Comparison of ENCODE assay signal across 25 cellular contexts in the genomic region with DNA sequence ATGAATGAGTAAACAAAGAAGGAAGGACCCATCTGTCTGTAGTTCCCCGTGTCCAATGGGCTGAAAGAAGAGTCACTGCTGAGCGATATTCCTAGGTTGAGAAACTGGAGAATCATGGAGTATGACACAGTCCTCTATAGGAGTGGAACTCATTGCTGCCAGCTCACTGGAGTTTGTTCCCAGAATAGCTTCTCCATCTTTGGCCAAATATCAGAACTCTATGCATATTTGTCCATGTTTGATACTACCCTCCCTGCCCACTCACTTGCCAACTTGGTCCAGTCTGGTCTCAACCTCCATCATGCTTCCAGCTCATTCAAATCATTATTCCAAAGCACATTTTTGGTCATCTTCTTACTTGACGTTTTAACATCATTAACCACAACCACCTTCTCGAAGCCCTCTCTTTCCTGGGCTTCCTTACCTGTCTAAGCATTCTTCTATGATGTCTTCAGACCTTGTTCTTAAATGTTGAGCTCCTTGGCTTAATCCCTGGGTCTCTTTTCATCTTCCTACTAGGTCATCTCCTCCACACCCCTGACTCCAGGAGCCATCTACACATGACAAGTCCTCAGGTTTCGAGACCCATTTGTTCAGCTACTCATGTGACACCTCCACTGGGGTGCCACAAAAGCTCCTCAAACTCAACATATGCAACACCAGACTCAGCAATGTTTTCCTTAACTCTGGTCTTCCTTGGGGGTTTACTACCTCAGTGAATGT.
"Had no signal": no experiment of that assay in that cellular context is flagged by ENCODE, and none has a peak within 500 bp of the region (broad histone marks: within the 10 kb centered on the region; RNA-seq: fewer than 3 reads in every experiment).

No MANE protein-coding gene starts in this region.

- H3K4me3 Mint-ChIP-seq: mesothelial cell of epicardium; naive thymus-derived CD4-positive, alpha-beta T cell; natural killer cell treated with Interleukin-12 subunit alpha and Interleukin-12 subunit beta and Interleukin-15 and Interleukin-18, amount 100 ng/mL, for 72 hours; stimulated activated naive B cell treated with anti-CD40 and anti-IgM and Interleukin-4, amounts not matched to agents 10 μg/mL and 1 μg/mL and 100 μg/mL, for 72 hours had no signal

- H3K9me3 Mint-ChIP-seq: mesothelial cell of epicardium; natural killer cell treated with Interleukin-12 subunit alpha and Interleukin-12 subunit beta and Interleukin-15 and Interleukin-18, amount 100 ng/mL, for 72 hours; stimulated activated naive B cell treated with anti-CD40 and anti-IgM and Interleukin-4, amounts not matched to agents 10 μg/mL and 1 μg/mL and 100 μg/mL, for 72 hours had no signal

- H3K36me3 Mint-ChIP-seq: mesothelial cell of epicardium; naive thymus-derived CD4-positive, alpha-beta T cell; natural killer cell treated with Interleukin-12 subunit alpha and Interleukin-12 subunit beta and Interleukin-15 and Interleukin-18, amount 100 ng/mL, for 72 hours; stimulated activated naive B cell treated with anti-CD40 and anti-IgM and Interleukin-4, amounts not matched to agents 10 μg/mL and 1 μg/mL and 100 μg/mL, for 72 hours had no signal

- H3K4me1 ChIP-seq: left ventricle myocardium inferior, parathyroid adenoma, psoas muscle, right atrium auricular region, right lobe of liver, stomach, testis, thyroid gland, transverse colon, upper lobe of right lung had no signal

- H3K4me2 ChIP-seq: hepatocyte, smooth muscle cell had no signal

- H3K79me2 ChIP-seq: hepatocyte, parathyroid adenoma had no signal

- H3K27ac Mint-ChIP-seq: mesothelial cell of epicardium; naive thymus-derived CD4-positive, alpha-beta T cell; natural killer cell treated with Interleukin-12 subunit alpha and Interleukin-12 subunit beta and Interleukin-15 and Interleukin-18, amount 100 ng/mL, for 72 hours; stimulated activated naive B cell treated with anti-CD40 and anti-IgM and Interleukin-4, amounts not matched to agents 10 μg/mL and 1 μg/mL and 100 μg/mL, for 72 hours had no signal

- H3K27me3 Mint-ChIP-seq: stimulated activated naive B cell treated with anti-CD40 and anti-IgM and Interleukin-4, amounts not matched to agents 10 μg/mL and 1 μg/mL and 100 μg/mL, for 72 hours had no signal

- H3K36me3 ChIP-seq: left ventricle myocardium inferior, right atrium auricular region, right lobe of liver, stomach, thyroid gland, transverse colon, upper lobe of right lung had no signal

- H3K9me3 ChIP-seq: left ventricle myocardium inferior, psoas muscle, right atrium auricular region, right lobe of liver, stomach, testis, thyroid gland, transverse colon, upper lobe of right lung had no signal

- H3K4me1 Mint-ChIP-seq: naive thymus-derived CD4-positive, alpha-beta T cell; stimulated activated naive B cell treated with anti-CD40 and anti-IgM and Interleukin-4, amounts not matched to agents 10 μg/mL and 1 μg/mL and 100 μg/mL, for 72 hours had no signal

- H3K27me3 ChIP-seq: hepatocyte, right atrium auricular region, testis, thyroid gland, transverse colon, upper lobe of right lung had no signal

- H3K27ac ChIP-seq: hepatocyte, left ventricle myocardium inferior, parathyroid adenoma, psoas muscle, right atrium auricular region, right lobe of liver, stomach, testis, thyroid gland, transverse colon, upper lobe of right lung had no signal

- H2AFZ ChIP-seq: hepatocyte, parathyroid adenoma had no signal

- DNase-seq: islet precursor cell; left ventricle myocardium inferior; mesendoderm; naive thymus-derived CD4-positive, alpha-beta T cell; nucleus accumbens; psoas muscle; right lobe of liver; stimulated activated CD4-positive, alpha-beta T cell treated with anti-CD3 and anti-CD28 coated beads, Interleukin-1b, Interleukin-23, amount 100 ng/mL, for 48 hours; stimulated activated CD4-positive, alpha-beta T cell treated with anti-CD3 and anti-CD28 coated beads, Interleukin-2, amount 100 ng/mL, for 48 hours; stimulated activated CD4-positive, alpha-beta T cell treated with anti-CD3 and anti-CD28 coated beads, Interleukin-4, amount 100 ng/mL, for 4 hours; stimulated activated CD8-positive, alpha-beta memory T cell treated with anti-CD3 and anti-CD28 coated beads, Interleukin-4, amount 100 ng/mL, for 48 hours; stimulated activated naive B cell treated with anti-CD40 and anti-IgM and Interleukin-4, amounts not matched to agents 10 μg/mL and 1 μg/mL and 100 μg/mL, for 72 hours; stimulated activated naive CD8-positive, alpha-beta T cell treated with anti-CD3 and anti-CD28 coated beads, Interleukin-15, Interleukin-2, amounts not matched to agents 100 U/mL and 50 U/mL, for 24 hours; stomach; testis; thyroid gland; transverse colon; upper lobe of right lung had no signal

- ATAC-seq: naive thymus-derived CD4-positive, alpha-beta T cell; natural killer cell treated with Interleukin-12 subunit alpha and Interleukin-12 subunit beta and Interleukin-15 and Interleukin-18, amount 100 ng/mL, for 72 hours; psoas muscle; right lobe of liver; stimulated activated naive B cell treated with anti-CD40 and anti-IgM and Interleukin-4, amounts not matched to agents 10 μg/mL and 1 μg/mL and 100 μg/mL, for 72 hours; stimulated activated naive CD8-positive, alpha-beta T cell treated with anti-CD3 and anti-CD28 coated beads, Interleukin-15, Interleukin-2, amounts not matched to agents 100 U/mL and 50 U/mL, for 24 hours; upper lobe of right lung had no signal

- H3K4me3 ChIP-seq: hepatocyte, left ventricle myocardium inferior, lung, psoas muscle, right atrium auricular region, right lobe of liver, smooth muscle cell, stomach, testis, thyroid gland, transverse colon, upper lobe of right lung had no signal

- H3K9ac ChIP-seq: parathyroid adenoma had no signal
